ENCODE assay signal across 8 cellular contexts in the genomic region with DNA sequence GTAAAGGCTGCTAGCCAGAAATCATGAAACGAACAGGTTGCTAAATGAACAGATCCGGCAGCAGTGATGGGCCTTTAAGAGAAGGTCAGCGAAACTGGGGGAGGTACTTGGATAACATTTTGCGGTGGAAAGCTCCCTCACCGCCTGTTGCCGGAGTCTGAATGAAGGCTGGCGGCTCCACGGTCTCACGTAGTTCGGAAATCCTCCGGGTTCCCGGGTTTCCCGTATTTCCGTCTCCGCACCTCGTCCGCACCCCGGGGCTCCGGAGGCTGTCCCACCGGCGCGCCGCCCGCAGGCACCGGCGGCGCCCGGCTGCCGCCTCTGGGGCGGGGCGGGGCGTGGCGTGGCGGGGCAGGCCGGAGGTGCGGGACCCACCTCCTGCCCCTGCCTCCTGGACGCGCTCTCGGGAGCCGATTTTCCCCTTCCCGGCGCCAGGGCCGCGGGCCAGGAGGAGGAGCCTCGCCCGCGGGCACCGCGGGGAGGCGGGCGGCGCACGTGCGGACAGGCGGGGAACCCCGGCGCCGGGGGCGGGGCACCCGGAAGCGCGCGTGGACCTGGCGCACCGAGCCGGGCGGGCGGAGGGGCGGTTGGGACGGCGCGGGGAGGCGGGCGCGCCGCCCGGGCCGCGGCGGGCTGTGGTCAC. TPM values are rescaled to one million over a fixed set of nuclear protein-coding genes. Genes with fewer than 3 reads are reported as not detected.
DNase-seq lines count a peak whose midpoint lies in the region; ATAC-seq, FAIRE-seq and TF ChIP-seq lines count a peak whose summit lies in the region.

ZDHHC23 (plus strand) TSS at position 642 of the 643 bp plus-strand sequence. CDS start 790 bp downstream, outside the sequence.

- FAIRE-seq in bronchial epithelial cell (lab: Jason Lieb, UNC), result no peak

- DNase-seq in NCI-H2107 treated with DMSO at 0.1 percent for 48 hours (lab: John Stamatoyannopoulos, UW; ENCODE audit: unreplicated experiment) (peak; percentile 26), WERI-Rb-1 (peak; percentile 88), bronchial epithelial cell (ENCODE audit: low read depth) (peak; percentile 37), islet precursor cell (peak; percentile 82)
- peak; percentile 50 to 57 for DNase-seq in stimulated activated CD4-positive, alpha-beta T cell treated with anti-CD3 and anti-CD28 coated beads, Interleukin-15, amount 100 ng/mL, for 1 hour (ENCODE audit: low read depth in 1 of 2, low spot score in 1 of 2)

- H3K4me3 ChIP-seq in WERI-Rb-1 (ENCODE audit: low read depth, low read length) (peak within 1 kb of the TSS; percentile 91), bronchial epithelial cell (ENCODE audit: low read depth, low read length) (peak within 1 kb of the TSS; percentile 47)

- peak; percentile 10; the same call in 1 of the 2 replicates for TF ChIP-seq CTCF in 22Rv1 (IDR thresholded peaks at IDR 0.05)
- TF ChIP-seq CTCF in WERI-Rb-1 (IDR thresholded peaks at IDR 0.05; ENCODE audit: low read depth, low read length), result 0 out of 2 replicates have a peak, but pooled peaks have one; percentile 6
- TF ChIP-seq CTCF in bronchial epithelial cell (IDR thresholded peaks at IDR 0.05; ENCODE audit: insufficient read depth, low read length, severe bottlenecking), result no peak

- no peaks in the 10 kb centered on the region for H3K27me3 ChIP-seq in WERI-Rb-1 (ENCODE audit: insufficient read depth, low read depth, severe bottlenecking)
- H3K27me3 ChIP-seq in bronchial epithelial cell (ENCODE audit: control insufficient read depth, insufficient read depth, low read length), result no peaks in the 10 kb centered on the region

- H3K27ac ChIP-seq in 22Rv1 (peak within 1 kb of the TSS; percentile 86), WERI-Rb-1 (peak within 1 kb of the TSS; percentile 57)

- no peaks in the 10 kb centered on the region for H3K9me3 ChIP-seq in WERI-Rb-1 (ENCODE audit: severe bottlenecking)

- ATAC-seq in GM18520 (IDR thresholded peaks at IDR 0.05; ENCODE audit: unreplicated experiment), result peak; percentile 81
- ATAC-seq in HG03045 (IDR thresholded peaks at IDR 0.05; ENCODE audit: unreplicated experiment), result peak; percentile 81

- H3K36me3 ChIP-seq in WERI-Rb-1 (peaks cover 2% of the 10 kb centered on the region; the same call in 1 of the 2 replicates), bronchial epithelial cell (ENCODE audit: control insufficient read depth, insufficient read depth, low read length) (no peaks in the 10 kb centered on the region)

RNA-seq across cellular contexts. Expression of gene ZDHHC23, which starts in this region (rescaled TPM):
- 1.3 TPM in 2 replicates for total RNA-seq in bronchial epithelial cell

Comparison
In these comparisons a context has a peak if more than half of its experiments do, and no peak if none do; other contexts are left out.
1. Peak in every context shown above with its lines: DNase-seq, ATAC-seq, H3K4me3 ChIP-seq and H3K27ac ChIP-seq.
2. DNase-seq: peak in every context shown above with its lines; median percentile 88 in WERI-Rb-1; 82 in islet precursor cell; 54 in stimulated activated CD4-positive, alpha-beta T cell treated with anti-CD3 and anti-CD28 coated beads, Interleukin-15, amount 100 ng/mL, for 1 hour; 37 in bronchial epithelial cell; 26 in NCI-H2107 treated with DMSO at 0.1 percent for 48 hours.